ENCODE assay signal across 9 cellular contexts in the genomic region with DNA sequence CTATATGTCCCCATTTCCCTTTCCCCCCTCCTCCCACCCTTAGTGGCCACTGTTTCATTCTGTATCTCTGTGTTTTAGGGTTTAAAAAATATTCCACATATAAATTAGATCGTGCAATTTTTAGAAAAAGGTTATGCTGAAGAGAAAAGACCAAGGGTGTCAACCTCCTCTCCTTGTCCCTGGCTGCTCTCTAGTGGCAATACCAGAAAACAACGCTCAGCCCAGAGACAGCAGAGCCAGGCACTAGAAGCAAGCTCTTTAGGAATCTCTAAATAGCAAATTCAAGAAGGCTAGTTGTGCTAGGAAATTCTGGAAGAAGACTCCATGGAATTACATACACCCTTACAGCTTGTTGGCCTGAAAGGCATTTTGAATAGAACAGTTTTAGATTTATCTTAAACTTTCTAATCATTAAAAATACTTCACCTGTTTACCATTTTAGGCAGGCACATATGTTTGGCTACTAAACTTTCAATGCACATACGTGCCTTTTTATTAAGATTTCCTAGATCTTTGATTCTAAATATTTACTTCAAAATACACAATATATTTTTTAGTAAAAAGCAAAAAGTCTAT. TPM values are rescaled to one million over a fixed set of nuclear protein-coding genes. Genes with fewer than 3 reads are reported as not detected.
DNase-seq lines count a peak whose midpoint lies in the region; ATAC-seq and TF ChIP-seq lines count a peak whose summit lies in the region.
"Had no signal": no experiment of that assay in that cellular context is flagged by ENCODE, and none has a peak within 500 bp of the region (broad histone marks: within the 10 kb centered on the region; RNA-seq: fewer than 3 reads in every experiment).

No MANE protein-coding gene starts in this region.

- no peak overlapping the region for H3K27ac Mint-ChIP-seq in activated CD4-positive, alpha-beta T cell treated with anti-CD3 and anti-CD28 coated beads, Interleukin-2, amount 10 ng/mL, durations not matched to agents 24 days and 14 days
- H3K27ac Mint-ChIP-seq: effector memory CD8-positive, alpha-beta T cell had no signal

- no peaks in the 10 kb centered on the region for H3K4me1 Mint-ChIP-seq in activated CD4-positive, alpha-beta T cell treated with anti-CD3 and anti-CD28 coated beads, Interleukin-2, amount 10 ng/mL, durations not matched to agents 24 days and 14 days

- H3K27me3 Mint-ChIP-seq in activated CD4-positive, alpha-beta T cell treated with anti-CD3 and anti-CD28 coated beads, Interleukin-2, amount 10 ng/mL, durations not matched to agents 24 days and 14 days, result peaks cover 16% of the 10 kb centered on the region

- no peak overlapping the region for H3K18ac ChIP-seq in neuronal stem cell (ENCODE audit: low read length)

- WGBS in neuronal stem cell (ENCODE audit: extremely low coverage in 2 of 2, insufficient read length in 2 of 2, insufficient replicate concordance in 1 of 2), 2 donors, result no CpG with 5 or more reads among the region's 3 CpGs

- H3K27ac ChIP-seq in neuronal stem cell (replicated peaks; ENCODE audit: low read length), result no peak overlapping the region

- no peak overlapping the region for H3K4me2 ChIP-seq in neuronal stem cell (ENCODE audit: insufficient read depth, low read length, poor library complexity, severe bottlenecking)

- DNase-seq in activated CD4-positive, alpha-beta T cell treated with anti-CD3 and anti-CD28 coated beads, Interleukin-2, amount 10 ng/mL, durations not matched to agents 24 days and 14 days, result peak; percentile 72
- no peak for DNase-seq in activated CD4-positive, alpha-beta T cell treated with anti-CD3 and anti-CD28 coated beads, Interleukin-2, amount 50 U/mL, for 1 hour
- peak; percentile 55 for DNase-seq in MG63
- DNase-seq in UCSD-AML1 (lab: John Stamatoyannopoulos, UW; ENCODE audit: unreplicated experiment), result peak; percentile 55
- DNase-seq in fibroblast of mammary gland (ENCODE audit: low read depth), result peak; percentile 83
- peak; percentile 26 for DNase-seq in neuronal stem cell (ENCODE audit: low spot score)

- no peak overlapping the region for H3K14ac ChIP-seq in neuronal stem cell (ENCODE audit: low read length)

- no peak overlapping the region for H3K4ac ChIP-seq in neuronal stem cell (ENCODE audit: low read length)

- no peaks in the 10 kb centered on the region for H3K79me1 ChIP-seq in neuronal stem cell (ENCODE audit: low read depth, low read length)

- H3K9ac ChIP-seq in neuronal stem cell (ENCODE audit: low read depth, low read length, poor library complexity), result no peak overlapping the region

- H3K9me3 ChIP-seq in MG63 (no peaks in the 10 kb centered on the region), neuronal stem cell (replicated peaks in 1 of 2; ENCODE audit: control insufficient read depth in 2 of 2, insufficient read depth in 1 of 2, low read depth in 1 of 2, low read length in 2 of 2) (no peaks in the 10 kb centered on the region)

- no peak overlapping the region for H2BK120ac ChIP-seq in neuronal stem cell (ENCODE audit: low read depth, low read length)

- H3K23ac ChIP-seq in neuronal stem cell (ENCODE audit: low read depth, low read length, poor library complexity), result no peak overlapping the region

- H4K91ac ChIP-seq in neuronal stem cell (ENCODE audit: low read depth, low read length, poor library complexity), result no peak overlapping the region

- H3K36me3 ChIP-seq in MG63 (no peaks in the 10 kb centered on the region; the same call in 1 of the 2 replicates), neuronal stem cell (replicated peaks in 1 of 2; ENCODE audit: control insufficient read depth in 2 of 2, insufficient read depth in 2 of 2, low read length in 2 of 2) (no peaks in the 10 kb centered on the region)

- intact Hi-C loops in activated CD4-positive, alpha-beta T cell treated with anti-CD3 and anti-CD28 coated beads, Interleukin-2, amount 10 ng/mL, durations not matched to agents 24 days and 14 days (cut with micrococcal nuclease), result no loop called here

- no peak overlapping the region for H3K4me3 Mint-ChIP-seq in activated CD4-positive, alpha-beta T cell treated with anti-CD3 and anti-CD28 coated beads, Interleukin-2, amount 10 ng/mL, durations not matched to agents 24 days and 14 days
- H3K4me3 Mint-ChIP-seq: effector memory CD8-positive, alpha-beta T cell had no signal

- no peak overlapping the region for H2AFZ ChIP-seq in neuronal stem cell (ENCODE audit: low read length)

- TF ChIP-seq CTCF in fibroblast of mammary gland (conservative IDR thresholded peaks at IDR 0.05; ENCODE audit: control insufficient read depth, insufficient read depth, low read depth, low read length), result peak; percentile 93

- no peak overlapping the region for H2AK5ac ChIP-seq in neuronal stem cell (ENCODE audit: low read depth, low read length)

- H2BK15ac ChIP-seq in neuronal stem cell (ENCODE audit: low read length), result no peak overlapping the region

- peak; percentile 91 for ATAC-seq in GM21717 (IDR thresholded peaks at IDR 0.05; ENCODE audit: unreplicated experiment)
- no peak for ATAC-seq in HG02763 (IDR thresholded peaks at IDR 0.05; ENCODE audit: unreplicated experiment)
- ATAC-seq: effector memory CD8-positive, alpha-beta T cell had no signal

- no peak overlapping the region for H2BK12ac ChIP-seq in neuronal stem cell (ENCODE audit: low read length)

- H3K27me3 ChIP-seq in MG63 (no peaks in the 10 kb centered on the region), neuronal stem cell (ENCODE audit: control insufficient read depth in 3 of 3, insufficient read depth in 3 of 3, low read depth in 1 of 3, low read length in 3 of 3) (no peaks in the 10 kb centered on the region)

- no peaks in the 10 kb centered on the region for H3K9me3 Mint-ChIP-seq in activated CD4-positive, alpha-beta T cell treated with anti-CD3 and anti-CD28 coated beads, Interleukin-2, amount 10 ng/mL, durations not matched to agents 24 days and 14 days
- H3K9me3 Mint-ChIP-seq: effector memory CD8-positive, alpha-beta T cell had no signal

- no peak overlapping the region for H2BK5ac ChIP-seq in neuronal stem cell (ENCODE audit: low read length)

- no peak overlapping the region for H4K8ac ChIP-seq in neuronal stem cell (ENCODE audit: low read depth, low read length)

- H3K36me3 Mint-ChIP-seq in activated CD4-positive, alpha-beta T cell treated with anti-CD3 and anti-CD28 coated beads, Interleukin-2, amount 10 ng/mL, durations not matched to agents 24 days and 14 days (ENCODE audit: low read depth), result no peaks in the 10 kb centered on the region

- no peak overlapping the region for H3K4me3 ChIP-seq in MG63
- no peak overlapping the region for H3K4me3 ChIP-seq in fibroblast of mammary gland (ENCODE audit: control insufficient read depth, low read depth, low read length)
- H3K4me3 ChIP-seq in neuronal stem cell (ENCODE audit: low read length in 2 of 2), result no peak overlapping the region

- H3K4me1 ChIP-seq in neuronal stem cell (ENCODE audit: control insufficient read depth in 2 of 2, insufficient read depth in 1 of 2, low read depth in 1 of 2, low read length in 2 of 2), result no peaks in the 10 kb centered on the region

RNA-seq across cellular contexts. Expression of gene RASGRP3, which starts 35.1 kb away (rescaled TPM):
- 3.3 and 5.3 TPM in 2 replicates for total RNA-seq in activated CD4-positive, alpha-beta T cell treated with anti-CD3 and anti-CD28 coated beads, Interleukin-2, amount 10 ng/mL, durations not matched to agents 24 days and 14 days
- total RNA-seq in MG63 (2014; rRNA removed; shearing (Covaris generic); ENCODE audit: low replicate concordance), result 3.4 and 3.9 TPM in 2 replicates
- 0.01 TPM for polyA plus RNA-seq in neuronal stem cell (2013, experiment 1 of 2)
- polyA plus RNA-seq in neuronal stem cell (2013, experiment 2 of 2), result not detected
